Comparison of ENCODE assay signal across 1 cellular context in the genomic region with DNA sequence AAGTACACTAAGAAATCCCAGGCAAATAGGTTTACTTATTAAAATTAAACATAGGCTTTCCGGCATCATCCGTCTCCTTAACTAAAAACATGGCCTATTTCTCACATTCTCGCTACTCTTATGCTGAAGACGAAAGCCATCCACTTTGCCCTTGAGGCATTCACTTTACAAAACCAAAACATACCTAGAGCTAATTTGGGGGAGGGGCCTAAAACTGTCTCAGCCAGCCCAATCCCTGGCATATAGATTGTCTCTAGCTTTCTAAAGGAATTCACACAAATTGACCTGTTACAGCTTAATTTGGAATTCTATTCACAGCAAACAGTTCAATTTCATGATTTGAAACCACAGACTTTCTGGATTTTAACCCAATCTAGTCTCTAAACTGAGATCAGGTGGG.
TF ChIP-seq lines count a peak whose summit lies in the region.

No MANE protein-coding gene starts in this region.

TF ChIP-seq in GM23338, 12 proteins besides CTCF, POLR2A, EP300 and RAD21:
- TF ChIP-seq NANOG (IDR thresholded peaks at IDR 0.05; ENCODE audit: borderline replicate concordance): no peak
- no peak for TF ChIP-seq CREB1 (CRISPR knock-in tag; IDR thresholded peaks at IDR 0.05; ENCODE audit: low read depth)
- TF ChIP-seq EZH2phosphoT487 (IDR thresholded peaks at IDR 0.05; ENCODE audit: unreplicated experiment): no peak
- TF ChIP-seq, protein P1, sequence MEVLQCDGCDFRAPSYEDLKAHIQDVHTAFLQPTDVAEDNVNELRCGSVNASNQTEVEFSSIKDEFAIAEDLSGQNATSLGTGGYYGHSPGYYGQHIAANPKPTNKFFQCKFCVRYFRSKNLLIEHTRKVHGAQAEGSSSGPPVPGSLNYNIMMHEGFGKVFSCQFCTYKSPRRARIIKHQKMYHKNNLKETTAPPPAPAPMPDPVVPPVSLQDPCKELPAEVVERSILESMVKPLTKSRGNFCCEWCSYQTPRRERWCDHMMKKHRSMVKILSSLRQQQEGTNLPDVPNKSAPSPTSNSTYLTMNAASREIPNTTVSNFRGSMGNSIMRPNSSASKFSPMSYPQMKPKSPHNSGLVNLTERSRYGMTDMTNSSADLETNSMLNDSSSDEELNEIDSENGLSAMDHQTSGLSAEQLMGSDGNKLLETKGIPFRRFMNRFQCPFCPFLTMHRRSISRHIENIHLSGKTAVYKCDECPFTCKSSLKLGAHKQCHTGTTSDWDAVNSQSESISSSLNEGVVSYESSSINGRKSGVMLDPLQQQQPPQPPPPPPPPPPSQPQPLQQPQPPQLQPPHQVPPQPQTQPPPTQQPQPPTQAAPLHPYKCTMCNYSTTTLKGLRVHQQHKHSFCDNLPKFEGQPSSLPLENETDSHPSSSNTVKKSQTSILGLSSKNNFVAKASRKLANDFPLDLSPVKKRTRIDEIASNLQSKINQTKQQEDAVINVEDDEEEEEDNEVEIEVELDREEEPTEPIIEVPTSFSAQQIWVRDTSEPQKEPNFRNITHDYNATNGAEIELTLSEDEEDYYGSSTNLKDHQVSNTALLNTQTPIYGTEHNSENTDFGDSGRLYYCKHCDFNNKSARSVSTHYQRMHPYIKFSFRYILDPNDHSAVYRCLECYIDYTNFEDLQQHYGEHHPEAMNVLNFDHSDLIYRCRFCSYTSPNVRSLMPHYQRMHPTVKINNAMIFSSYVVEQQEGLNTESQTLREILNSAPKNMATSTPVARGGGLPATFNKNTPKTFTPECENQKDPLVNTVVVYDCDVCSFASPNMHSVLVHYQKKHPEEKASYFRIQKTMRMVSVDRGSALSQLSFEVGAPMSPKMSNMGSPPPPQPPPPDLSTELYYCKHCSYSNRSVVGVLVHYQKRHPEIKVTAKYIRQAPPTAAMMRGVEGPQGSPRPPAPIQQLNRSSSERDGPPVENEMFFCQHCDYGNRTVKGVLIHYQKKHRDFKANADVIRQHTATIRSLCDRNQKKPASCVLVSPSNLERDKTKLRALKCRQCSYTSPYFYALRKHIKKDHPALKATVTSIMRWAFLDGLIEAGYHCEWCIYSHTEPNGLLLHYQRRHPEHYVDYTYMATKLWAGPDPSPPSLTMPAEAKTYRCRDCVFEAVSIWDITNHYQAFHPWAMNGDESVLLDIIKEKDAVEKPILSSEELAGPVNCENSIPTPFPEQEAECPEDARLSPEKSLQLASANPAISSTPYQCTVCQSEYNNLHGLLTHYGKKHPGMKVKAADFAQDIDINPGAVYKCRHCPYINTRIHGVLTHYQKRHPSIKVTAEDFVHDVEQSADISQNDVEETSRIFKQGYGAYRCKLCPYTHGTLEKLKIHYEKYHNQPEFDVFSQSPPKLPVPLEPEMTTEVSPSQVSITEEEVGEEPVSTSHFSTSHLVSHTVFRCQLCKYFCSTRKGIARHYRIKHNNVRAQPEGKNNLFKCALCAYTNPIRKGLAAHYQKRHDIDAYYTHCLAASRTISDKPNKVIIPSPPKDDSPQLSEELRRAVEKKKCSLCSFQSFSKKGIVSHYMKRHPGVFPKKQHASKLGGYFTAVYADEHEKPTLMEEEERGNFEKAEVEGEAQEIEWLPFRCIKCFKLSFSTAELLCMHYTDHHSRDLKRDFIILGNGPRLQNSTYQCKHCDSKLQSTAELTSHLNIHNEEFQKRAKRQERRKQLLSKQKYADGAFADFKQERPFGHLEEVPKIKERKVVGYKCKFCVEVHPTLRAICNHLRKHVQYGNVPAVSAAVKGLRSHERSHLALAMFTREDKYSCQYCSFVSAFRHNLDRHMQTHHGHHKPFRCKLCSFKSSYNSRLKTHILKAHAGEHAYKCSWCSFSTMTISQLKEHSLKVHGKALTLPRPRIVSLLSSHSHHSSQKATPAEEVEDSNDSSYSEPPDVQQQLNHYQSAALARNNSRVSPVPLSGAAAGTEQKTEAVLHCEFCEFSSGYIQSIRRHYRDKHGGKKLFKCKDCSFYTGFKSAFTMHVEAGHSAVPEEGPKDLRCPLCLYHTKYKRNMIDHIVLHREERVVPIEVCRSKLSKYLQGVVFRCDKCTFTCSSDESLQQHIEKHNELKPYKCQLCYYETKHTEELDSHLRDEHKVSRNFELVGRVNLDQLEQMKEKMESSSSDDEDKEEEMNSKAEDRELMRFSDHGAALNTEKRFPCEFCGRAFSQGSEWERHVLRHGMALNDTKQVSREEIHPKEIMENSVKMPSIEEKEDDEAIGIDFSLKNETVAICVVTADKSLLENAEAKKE (CRISPR knock-in tag; IDR thresholded peaks at IDR 0.05): no peak
- no peak for TF ChIP-seq POLR2AphosphoS5 (IDR thresholded peaks at IDR 0.05; ENCODE audit: low read depth)
- TF ChIP-seq ZNF114 (CRISPR knock-in tag; IDR thresholded peaks at IDR 0.05): no peak
- TF ChIP-seq JUNB (IDR thresholded peaks at IDR 0.05; ENCODE audit: unreplicated experiment): no peak
- TF ChIP-seq, protein P2, sequence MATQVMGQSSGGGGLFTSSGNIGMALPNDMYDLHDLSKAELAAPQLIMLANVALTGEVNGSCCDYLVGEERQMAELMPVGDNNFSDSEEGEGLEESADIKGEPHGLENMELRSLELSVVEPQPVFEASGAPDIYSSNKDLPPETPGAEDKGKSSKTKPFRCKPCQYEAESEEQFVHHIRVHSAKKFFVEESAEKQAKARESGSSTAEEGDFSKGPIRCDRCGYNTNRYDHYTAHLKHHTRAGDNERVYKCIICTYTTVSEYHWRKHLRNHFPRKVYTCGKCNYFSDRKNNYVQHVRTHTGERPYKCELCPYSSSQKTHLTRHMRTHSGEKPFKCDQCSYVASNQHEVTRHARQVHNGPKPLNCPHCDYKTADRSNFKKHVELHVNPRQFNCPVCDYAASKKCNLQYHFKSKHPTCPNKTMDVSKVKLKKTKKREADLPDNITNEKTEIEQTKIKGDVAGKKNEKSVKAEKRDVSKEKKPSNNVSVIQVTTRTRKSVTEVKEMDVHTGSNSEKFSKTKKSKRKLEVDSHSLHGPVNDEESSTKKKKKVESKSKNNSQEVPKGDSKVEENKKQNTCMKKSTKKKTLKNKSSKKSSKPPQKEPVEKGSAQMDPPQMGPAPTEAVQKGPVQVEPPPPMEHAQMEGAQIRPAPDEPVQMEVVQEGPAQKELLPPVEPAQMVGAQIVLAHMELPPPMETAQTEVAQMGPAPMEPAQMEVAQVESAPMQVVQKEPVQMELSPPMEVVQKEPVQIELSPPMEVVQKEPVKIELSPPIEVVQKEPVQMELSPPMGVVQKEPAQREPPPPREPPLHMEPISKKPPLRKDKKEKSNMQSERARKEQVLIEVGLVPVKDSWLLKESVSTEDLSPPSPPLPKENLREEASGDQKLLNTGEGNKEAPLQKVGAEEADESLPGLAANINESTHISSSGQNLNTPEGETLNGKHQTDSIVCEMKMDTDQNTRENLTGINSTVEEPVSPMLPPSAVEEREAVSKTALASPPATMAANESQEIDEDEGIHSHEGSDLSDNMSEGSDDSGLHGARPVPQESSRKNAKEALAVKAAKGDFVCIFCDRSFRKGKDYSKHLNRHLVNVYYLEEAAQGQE (IDR thresholded peaks at IDR 0.05; ENCODE audit: unreplicated experiment): no peak
- TF ChIP-seq ZNF331 (CRISPR knock-in tag; IDR thresholded peaks at IDR 0.05; ENCODE audit: low read depth): no peak
- no peak for TF ChIP-seq STAT1 (IDR thresholded peaks at IDR 0.05; ENCODE audit: unreplicated experiment)
- no peak for TF ChIP-seq EZH2 (IDR thresholded peaks at IDR 0.05; ENCODE audit: low read depth, unreplicated experiment)
- TF ChIP-seq, protein P3, sequence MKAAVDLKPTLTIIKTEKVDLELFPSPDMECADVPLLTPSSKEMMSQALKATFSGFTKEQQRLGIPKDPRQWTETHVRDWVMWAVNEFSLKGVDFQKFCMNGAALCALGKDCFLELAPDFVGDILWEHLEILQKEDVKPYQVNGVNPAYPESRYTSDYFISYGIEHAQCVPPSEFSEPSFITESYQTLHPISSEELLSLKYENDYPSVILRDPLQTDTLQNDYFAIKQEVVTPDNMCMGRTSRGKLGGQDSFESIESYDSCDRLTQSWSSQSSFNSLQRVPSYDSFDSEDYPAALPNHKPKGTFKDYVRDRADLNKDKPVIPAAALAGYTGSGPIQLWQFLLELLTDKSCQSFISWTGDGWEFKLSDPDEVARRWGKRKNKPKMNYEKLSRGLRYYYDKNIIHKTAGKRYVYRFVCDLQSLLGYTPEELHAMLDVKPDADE (IDR thresholded peaks at IDR 0.05): no peak
